In genomic region chr7:116796471-116796870, GRCh38 we compare ENCODE assay signal across 24 cellular contexts.
"Had no signal": no experiment of that assay in that cellular context is flagged by ENCODE, and none has a peak within 500 bp of the region (broad histone marks: within the 10 kb centered on the region; RNA-seq: fewer than 3 reads in every experiment).

No MANE protein-coding gene starts in this region.

- H3K4me1 ChIP-seq: ascending aorta had no signal

- H3K36me3 Mint-ChIP-seq: activated naive CD4-positive, alpha-beta T cell treated with anti-CD3 and anti-CD28 coated beads, Interleukin-2, amount 50 U/mL, for 24 hours; activated naive CD8-positive, alpha-beta T cell treated with anti-CD3 and anti-CD28 coated beads, Interleukin-2, amount 10 ng/mL, durations not matched to agents 7 days and 5 days had no signal

- H3K4me1 Mint-ChIP-seq: activated naive CD4-positive, alpha-beta T cell treated with anti-CD3 and anti-CD28 coated beads, Interleukin-2, amount 50 U/mL, for 24 hours; central memory CD8-positive, alpha-beta T cell had no signal

- H3K9me3 ChIP-seq: ascending aorta, SJCRH30 had no signal

- H3K27ac Mint-ChIP-seq: activated CD4-positive, alpha-beta T cell treated with anti-CD3 and anti-CD28 coated beads, Interleukin-2, amount 10 ng/mL, durations not matched to agents 24 days and 14 days; activated CD8-positive, alpha-beta T cell treated with anti-CD3 and anti-CD28 coated beads for 36 hours; activated naive CD4-positive, alpha-beta T cell treated with anti-CD3 and anti-CD28 coated beads, Interleukin-2, amount 50 U/mL, for 24 hours; activated naive CD8-positive, alpha-beta T cell treated with anti-CD3 and anti-CD28 coated beads, Interleukin-2, amount 10 ng/mL, durations not matched to agents 7 days and 5 days; activated T-helper 2 cell treated with anti-CD3 and anti-CD28 coated beads, Interferon-gamma antibody, Interleukin-2, Interleukin-4, amounts not matched to agents 10 μg/mL and 5 μg/mL and 100 μg/mL, durations not matched to agents 14 hours and 24 hours and 36 hours had no signal

- ATAC-seq: activated CD8-positive, alpha-beta T cell treated with anti-CD3 and anti-CD28 coated beads for 36 hours had no signal

- H3K36me3 ChIP-seq: ascending aorta, cardiac muscle cell, WERI-Rb-1 had no signal

- H3K27ac ChIP-seq: ascending aorta, cardiac muscle cell, SJCRH30, SK-N-MC, WERI-Rb-1 had no signal

- DNase-seq: activated CD4-positive, alpha-beta T cell treated with anti-CD3 and anti-CD28 coated beads, Interleukin-2, amount 10 ng/mL, durations not matched to agents 24 days and 14 days; activated CD4-positive, alpha-beta T cell treated with anti-CD3 and anti-CD28 coated beads, Interleukin-2, amount 50 U/mL, for 4 hours; activated CD4-positive, CD25-positive, alpha-beta regulatory T cell; activated CD8-positive, alpha-beta T cell treated with anti-CD3 and anti-CD28 coated beads for 36 hours; activated gamma-delta T cell; activated naive CD4-positive, alpha-beta T cell treated with Interleukin-2 at 50 U/mL for 16 hours; activated naive CD8-positive, alpha-beta T cell treated with anti-CD3 and anti-CD28 coated beads, Interleukin-2, amount 10 ng/mL, durations not matched to agents 7 days and 5 days; activated T-cell treated with anti-CD3 and anti-CD28 coated beads, Interleukin-2, amount 50 U/mL, for 1 hour; amygdala; NCI-H1105; NCI-H1417 treated with DMSO at 0.1 percent for 48 hours; NCI-H187 treated with DMSO at 0.1 percent for 48 hours; NCI-H345; NCI-H524 treated with DMSO at 0.1 percent for 48 hours; SHP77; SJCRH30; T1000; WERI-Rb-1 had no signal

- H3K4me3 ChIP-seq: ascending aorta, cardiac muscle cell, SJCRH30, SK-N-MC had no signal

- H3K27me3 ChIP-seq: ascending aorta, cardiac muscle cell, SJCRH30 had no signal

- H3K9me3 Mint-ChIP-seq: activated CD4-positive, alpha-beta T cell treated with anti-CD3 and anti-CD28 coated beads, Interleukin-2, amount 10 ng/mL, durations not matched to agents 24 days and 14 days; activated CD8-positive, alpha-beta T cell treated with anti-CD3 and anti-CD28 coated beads for 36 hours; activated naive CD4-positive, alpha-beta T cell treated with anti-CD3 and anti-CD28 coated beads, Interleukin-2, amount 50 U/mL, for 24 hours; activated naive CD8-positive, alpha-beta T cell treated with anti-CD3 and anti-CD28 coated beads, Interleukin-2, amount 10 ng/mL, durations not matched to agents 7 days and 5 days; activated T-helper 2 cell treated with anti-CD3 and anti-CD28 coated beads, Interferon-gamma antibody, Interleukin-2, Interleukin-4, amounts not matched to agents 10 μg/mL and 5 μg/mL and 100 μg/mL, durations not matched to agents 14 hours and 24 hours and 36 hours; central memory CD8-positive, alpha-beta T cell had no signal

- H3K4me3 Mint-ChIP-seq: activated CD4-positive, alpha-beta T cell treated with anti-CD3 and anti-CD28 coated beads, Interleukin-2, amount 10 ng/mL, durations not matched to agents 24 days and 14 days; activated CD8-positive, alpha-beta T cell treated with anti-CD3 and anti-CD28 coated beads for 36 hours; activated naive CD4-positive, alpha-beta T cell treated with anti-CD3 and anti-CD28 coated beads, Interleukin-2, amount 50 U/mL, for 24 hours; activated naive CD8-positive, alpha-beta T cell treated with anti-CD3 and anti-CD28 coated beads, Interleukin-2, amount 10 ng/mL, durations not matched to agents 7 days and 5 days; central memory CD8-positive, alpha-beta T cell had no signal
